ENCODE assay signal across 1 cellular context in the genomic region with DNA sequence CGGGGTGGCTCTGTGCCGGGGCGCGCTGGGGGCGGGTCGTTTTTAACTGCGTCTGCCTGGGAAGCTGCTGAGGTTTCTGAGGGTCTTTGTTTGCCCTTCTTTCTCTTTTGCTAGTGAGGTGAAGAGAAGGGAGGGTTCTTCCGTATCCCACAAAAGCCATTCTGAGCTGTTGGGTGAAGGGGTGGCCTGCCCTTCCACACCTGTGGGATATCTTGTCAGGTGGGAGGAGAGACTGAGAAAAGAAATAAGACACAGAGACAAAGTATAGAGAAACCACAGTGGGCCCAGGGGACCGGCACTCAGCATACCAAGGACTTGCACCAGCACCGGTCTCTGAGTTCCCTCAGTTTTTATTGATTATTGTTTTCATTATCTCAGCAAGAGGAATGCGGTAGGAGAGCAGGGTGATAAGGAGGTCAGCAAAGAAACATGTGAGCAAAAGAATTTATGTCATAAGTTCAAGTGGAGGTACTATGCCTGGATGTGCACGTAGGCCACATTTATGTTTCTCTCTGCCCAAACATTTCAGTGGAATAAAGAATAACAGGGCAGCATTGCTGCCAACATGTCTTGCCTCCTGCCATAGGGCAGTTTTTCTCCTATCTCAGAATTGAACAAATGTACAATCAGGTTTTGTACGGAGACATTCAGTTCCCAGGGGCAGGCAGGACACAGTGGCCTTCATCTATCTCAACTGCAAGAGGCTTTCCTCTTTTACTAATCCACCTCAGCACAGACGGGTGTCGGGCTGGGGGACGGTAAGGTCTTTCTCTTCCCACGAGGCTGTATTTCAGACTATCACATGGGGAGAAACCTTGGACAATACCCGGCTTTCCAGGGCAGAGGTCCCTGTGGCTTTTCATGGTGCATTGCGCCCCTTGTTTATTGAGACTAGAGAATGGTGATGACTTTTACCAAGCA.
TF ChIP-seq lines count a peak whose summit lies in the region.

No MANE protein-coding gene starts in this region.

TF ChIP-seq in HepG2, 621 proteins besides CTCF, POLR2A, EP300 and RAD21:
- TF ChIP-seq PRMT3 (CRISPR knock-in tag; IDR thresholded peaks at IDR 0.05; ENCODE audit: borderline replicate concordance, low read depth), result no peak
- TF ChIP-seq ZKSCAN5 (CRISPR knock-in tag; IDR thresholded peaks at IDR 0.05), result no peak
- TF ChIP-seq ZNF605 (CRISPR knock-in tag; IDR thresholded peaks at IDR 0.05), result 0 out of 2 replicates have a peak, but pooled peaks have one; percentile 34
- no peak for TF ChIP-seq ZMAT3 (CRISPR knock-in tag; conservative IDR thresholded peaks at IDR 0.05)
- TF ChIP-seq CCDC6 (CRISPR knock-in tag; IDR thresholded peaks at IDR 0.05), result no peak
- TF ChIP-seq ZNF816 (CRISPR knock-in tag; IDR thresholded peaks at IDR 0.05; ENCODE audit: borderline replicate concordance), result no peak
- TF ChIP-seq NFYC (CRISPR knock-in tag; IDR thresholded peaks at IDR 0.05), result no peak
- TF ChIP-seq, protein P1, sequence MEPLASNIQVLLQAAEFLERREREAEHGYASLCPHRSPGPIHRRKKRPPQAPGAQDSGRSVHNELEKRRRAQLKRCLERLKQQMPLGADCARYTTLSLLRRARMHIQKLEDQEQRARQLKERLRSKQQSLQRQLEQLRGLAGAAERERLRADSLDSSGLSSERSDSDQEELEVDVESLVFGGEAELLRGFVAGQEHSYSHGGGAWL (CRISPR knock-in tag; IDR thresholded peaks at IDR 0.05), result no peak
- 0 out of 2 replicates have a peak, but pooled peaks have one; percentile 13 for TF ChIP-seq NR2F6 (IDR thresholded peaks at IDR 0.05)
- TF ChIP-seq NR2F6 (CRISPR knock-in tag; IDR thresholded peaks at IDR 0.05), result no peak
- TF ChIP-seq SP5 (CRISPR knock-in tag; IDR thresholded peaks at IDR 0.05; ENCODE audit: borderline replicate concordance, low read depth), result 0 out of 2 replicates have a peak, but pooled peaks have one; percentile 8
- 0 out of 2 replicates have a peak, but pooled peaks have one; percentile 12 for TF ChIP-seq ZNF335 (CRISPR knock-in tag; IDR thresholded peaks at IDR 0.05)
- peak; percentile 36; the same call in 1 of the 2 replicates for TF ChIP-seq RARA (CRISPR knock-in tag; IDR thresholded peaks at IDR 0.05)
- no peak for TF ChIP-seq ZFP36L1 (CRISPR knock-in tag; IDR thresholded peaks at IDR 0.05)
- no peak for TF ChIP-seq THAP11 (CRISPR knock-in tag; IDR thresholded peaks at IDR 0.05)
- TF ChIP-seq GABPA (IDR thresholded peaks at IDR 0.05; ENCODE audit: low read depth, low read length), result no peak
- peak; percentile 71; the same call in 1 of the 2 replicates for TF ChIP-seq GABPA (CRISPR knock-in tag; IDR thresholded peaks at IDR 0.05; ENCODE audit: low read depth)
- no peak for TF ChIP-seq CREB1 (IDR thresholded peaks at IDR 0.05)
- peak; percentile 55; the same call in 1 of the 2 replicates for TF ChIP-seq CREB1 (CRISPR knock-in tag; IDR thresholded peaks at IDR 0.05)
- TF ChIP-seq PAWR (CRISPR knock-in tag; IDR thresholded peaks at IDR 0.05; ENCODE audit: borderline replicate concordance), result no peak
- TF ChIP-seq, protein P2, sequence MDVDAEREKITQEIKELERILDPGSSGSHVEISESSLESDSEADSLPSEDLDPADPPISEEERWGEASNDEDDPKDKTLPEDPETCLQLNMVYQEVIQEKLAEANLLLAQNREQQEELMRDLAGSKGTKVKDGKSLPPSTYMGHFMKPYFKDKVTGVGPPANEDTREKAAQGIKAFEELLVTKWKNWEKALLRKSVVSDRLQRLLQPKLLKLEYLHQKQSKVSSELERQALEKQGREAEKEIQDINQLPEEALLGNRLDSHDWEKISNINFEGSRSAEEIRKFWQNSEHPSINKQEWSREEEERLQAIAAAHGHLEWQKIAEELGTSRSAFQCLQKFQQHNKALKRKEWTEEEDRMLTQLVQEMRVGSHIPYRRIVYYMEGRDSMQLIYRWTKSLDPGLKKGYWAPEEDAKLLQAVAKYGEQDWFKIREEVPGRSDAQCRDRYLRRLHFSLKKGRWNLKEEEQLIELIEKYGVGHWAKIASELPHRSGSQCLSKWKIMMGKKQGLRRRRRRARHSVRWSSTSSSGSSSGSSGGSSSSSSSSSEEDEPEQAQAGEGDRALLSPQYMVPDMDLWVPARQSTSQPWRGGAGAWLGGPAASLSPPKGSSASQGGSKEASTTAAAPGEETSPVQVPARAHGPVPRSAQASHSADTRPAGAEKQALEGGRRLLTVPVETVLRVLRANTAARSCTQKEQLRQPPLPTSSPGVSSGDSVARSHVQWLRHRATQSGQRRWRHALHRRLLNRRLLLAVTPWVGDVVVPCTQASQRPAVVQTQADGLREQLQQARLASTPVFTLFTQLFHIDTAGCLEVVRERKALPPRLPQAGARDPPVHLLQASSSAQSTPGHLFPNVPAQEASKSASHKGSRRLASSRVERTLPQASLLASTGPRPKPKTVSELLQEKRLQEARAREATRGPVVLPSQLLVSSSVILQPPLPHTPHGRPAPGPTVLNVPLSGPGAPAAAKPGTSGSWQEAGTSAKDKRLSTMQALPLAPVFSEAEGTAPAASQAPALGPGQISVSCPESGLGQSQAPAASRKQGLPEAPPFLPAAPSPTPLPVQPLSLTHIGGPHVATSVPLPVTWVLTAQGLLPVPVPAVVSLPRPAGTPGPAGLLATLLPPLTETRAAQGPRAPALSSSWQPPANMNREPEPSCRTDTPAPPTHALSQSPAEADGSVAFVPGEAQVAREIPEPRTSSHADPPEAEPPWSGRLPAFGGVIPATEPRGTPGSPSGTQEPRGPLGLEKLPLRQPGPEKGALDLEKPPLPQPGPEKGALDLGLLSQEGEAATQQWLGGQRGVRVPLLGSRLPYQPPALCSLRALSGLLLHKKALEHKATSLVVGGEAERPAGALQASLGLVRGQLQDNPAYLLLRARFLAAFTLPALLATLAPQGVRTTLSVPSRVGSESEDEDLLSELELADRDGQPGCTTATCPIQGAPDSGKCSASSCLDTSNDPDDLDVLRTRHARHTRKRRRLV (CRISPR knock-in tag; IDR thresholded peaks at IDR 0.05), result no peak
- no peak for TF ChIP-seq CSRNP2 (CRISPR knock-in tag; conservative IDR thresholded peaks at IDR 0.05; ENCODE audit: low read depth)
- peak; percentile 47 for TF ChIP-seq SAP130 (CRISPR knock-in tag; IDR thresholded peaks at IDR 0.05; ENCODE audit: low read depth)
- TF ChIP-seq CREM (IDR thresholded peaks at IDR 0.05), result peak; percentile 38; the same call in 1 of the 2 replicates
- no peak for TF ChIP-seq CREM (CRISPR knock-in tag; IDR thresholded peaks at IDR 0.05)
